In the genomic region with DNA sequence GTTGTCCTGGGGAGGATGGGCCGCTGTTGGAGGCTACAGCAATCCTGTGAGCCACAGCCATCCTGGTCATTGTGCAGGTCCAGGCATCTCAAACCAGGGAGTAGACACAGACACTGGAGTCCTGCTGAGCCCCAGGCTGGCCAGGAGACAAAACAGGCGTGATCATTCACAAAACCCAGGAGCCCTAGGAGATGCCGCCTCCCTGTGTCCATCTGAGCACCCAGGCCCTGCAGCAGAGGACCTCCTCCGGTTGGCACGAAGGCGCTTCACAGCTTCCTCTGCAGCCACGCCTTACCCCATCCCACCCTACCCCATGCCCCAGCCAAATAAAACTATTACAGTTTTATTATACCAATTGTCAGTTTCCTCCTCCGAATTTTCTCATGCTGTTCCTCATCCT, we compare ENCODE assay signal across 20 cellular contexts.
DNase-seq lines count a peak whose midpoint lies in the region; ATAC-seq and TF ChIP-seq lines count a peak whose summit lies in the region.
"Had no signal": no experiment of that assay in that cellular context is flagged by ENCODE, and none has a peak within 500 bp of the region (broad histone marks: within the 10 kb centered on the region; RNA-seq: fewer than 3 reads in every experiment).

No MANE protein-coding gene starts in this region.

- no peaks in the 10 kb centered on the region for H3F3A ChIP-seq in PC-9 (ENCODE audit: insufficient read depth, low read depth)

- no peaks in the 10 kb centered on the region for H4K20me1 ChIP-seq in PC-9 (ENCODE audit: insufficient read depth)

- H3K36me3 ChIP-seq in WERI-Rb-1 (no peaks in the 10 kb centered on the region), gastroesophageal sphincter (no peaks in the 10 kb centered on the region), PC-9 (ENCODE audit: low read depth) (no peaks in the 10 kb centered on the region), MG63 (no peaks in the 10 kb centered on the region)
- H3K36me3 ChIP-seq: HAP-1 had no signal

- intact Hi-C loops in PC-9 (cut with micrococcal nuclease; ENCODE audit: unreplicated experiment): no loop called here

- no peak overlapping the region for H3K4me2 ChIP-seq in PC-9
- H3K4me2 ChIP-seq: GM23338 had no signal

- H3K79me2 ChIP-seq in PC-9 (ENCODE audit: low read depth): no peaks in the 10 kb centered on the region

- H3K4me1 ChIP-seq in gastroesophageal sphincter: peaks cover 0 to 32% (median 8%) of the 10 kb centered on the region in 3 donors
- H3K4me1 ChIP-seq in PC-9 (replicated peaks; ENCODE audit: insufficient read depth): no peaks in the 10 kb centered on the region
- H3K4me1 ChIP-seq: HAP-1 had no signal

- no peak for TF ChIP-seq EP300 in gastroesophageal sphincter (IDR thresholded peaks at IDR 0.05)

- CTCF ChIA-PET in PC-9 (lab: Charles Lee): no interaction called here

- ATAC-seq in gastroesophageal sphincter (no peak), HG02623 (IDR thresholded peaks at IDR 0.05; ENCODE audit: unreplicated experiment) (no peak)
- ATAC-seq: CD8-positive, alpha-beta T cell; GM23338; T-cell had no signal

- H3K27me3 ChIP-seq in WERI-Rb-1 (ENCODE audit: insufficient read depth, low read depth, severe bottlenecking): no peaks in the 10 kb centered on the region
- no peaks in the 10 kb centered on the region for H3K27me3 ChIP-seq in gastroesophageal sphincter
- H3K27me3 ChIP-seq in PC-9 (ENCODE audit: insufficient read depth, low read depth): peaks cover 81% of the 10 kb centered on the region
- H3K27me3 ChIP-seq in MG63: no peaks in the 10 kb centered on the region

- no TSS peak for BruUV-seq in PC-9 (replicated peaks; lab: Mats Ljungman, UMichigan)

- DNase-seq in COR-L47 (lab: John Stamatoyannopoulos, UW) (peak; percentile 82), NCI-H2196 (lab: John Stamatoyannopoulos, UW; ENCODE audit: unreplicated experiment) (peak; percentile 24), WERI-Rb-1 (no peak), PC-9 (no peak), NCI-H526 treated with DMSO at 0.1 percent for 48 hours (lab: John Stamatoyannopoulos, UW) (no peak), MG63 (no peak)
- DNase-seq: AML-193; CD8-positive, alpha-beta T cell; GDM1; Karpas-422; NCI-H1436; NCI-H187 treated with DMSO at 0.1 percent for 48 hours; NCI-H226; NCI-H524; SIG-M5; T-cell had no signal

- no peak overlapping the region for H2AFZ ChIP-seq in PC-9
- H2AFZ ChIP-seq: GM23338 had no signal

- TF ChIP-seq CTCF in WERI-Rb-1 (IDR thresholded peaks at IDR 0.05; ENCODE audit: low read depth, low read length) (peak; percentile 18; the same call in 1 of the 2 replicates), gastroesophageal sphincter (IDR thresholded peaks at IDR 0.05) (no peak), PC-9 (conservative IDR thresholded peaks at IDR 0.05) (no peak)

- H3K27ac ChIP-seq in WERI-Rb-1 (no peak overlapping the region), gastroesophageal sphincter (peak overlapping the region in 3 of 4 donors; percentile 27 to 75 (median 61)), PC-9 (no peak overlapping the region)

- no peak for TF ChIP-seq POLR2A in gastroesophageal sphincter (IDR thresholded peaks at IDR 0.05)

- H3K9me3 ChIP-seq in WERI-Rb-1 (ENCODE audit: severe bottlenecking) (peaks cover 3% of the 10 kb centered on the region), gastroesophageal sphincter (no peaks in the 10 kb centered on the region), PC-9 (ENCODE audit: insufficient read depth, low read depth) (no peaks in the 10 kb centered on the region), MG63 (no peaks in the 10 kb centered on the region)
- H3K9me3 ChIP-seq: HAP-1 had no signal

- no peaks in the 10 kb centered on the region for H3K9me2 ChIP-seq in PC-9 (ENCODE audit: insufficient read depth)

- 92% methylated on average over 5 of the region's 8 CpGs; no CpG with 5 or more reads in 1 of the 2 donors for WGBS in gastroesophageal sphincter (ENCODE audit: low coverage in 1 of 2), 2 donors

- POLR2A ChIA-PET in PC-9 (lab: Charles Lee; ENCODE audit: unreplicated experiment): no interaction called here

- H3K4me3 ChIP-seq in WERI-Rb-1 (ENCODE audit: low read depth, low read length) (no peak overlapping the region), gastroesophageal sphincter (no peak overlapping the region), PC-9 (no peak overlapping the region), MG63 (no peak overlapping the region)
- H3K4me3 ChIP-seq: GM23338, HAP-1 had no signal

Comparison
In these comparisons a context has a peak if more than half of its experiments do, and no peak if none do; other contexts are left out.
1. DNase-seq: peak in COR-L47 (single experiment) and NCI-H2196 (single experiment); none in WERI-Rb-1 (single experiment), PC-9 (0 of 2), NCI-H526 treated with DMSO at 0.1 percent for 48 hours (single experiment) and MG63 (single experiment).
2. H3K27ac ChIP-seq: peak in gastroesophageal sphincter (3 of 4); none in WERI-Rb-1 (single experiment) and PC-9 (single experiment).